In the genomic region with DNA sequence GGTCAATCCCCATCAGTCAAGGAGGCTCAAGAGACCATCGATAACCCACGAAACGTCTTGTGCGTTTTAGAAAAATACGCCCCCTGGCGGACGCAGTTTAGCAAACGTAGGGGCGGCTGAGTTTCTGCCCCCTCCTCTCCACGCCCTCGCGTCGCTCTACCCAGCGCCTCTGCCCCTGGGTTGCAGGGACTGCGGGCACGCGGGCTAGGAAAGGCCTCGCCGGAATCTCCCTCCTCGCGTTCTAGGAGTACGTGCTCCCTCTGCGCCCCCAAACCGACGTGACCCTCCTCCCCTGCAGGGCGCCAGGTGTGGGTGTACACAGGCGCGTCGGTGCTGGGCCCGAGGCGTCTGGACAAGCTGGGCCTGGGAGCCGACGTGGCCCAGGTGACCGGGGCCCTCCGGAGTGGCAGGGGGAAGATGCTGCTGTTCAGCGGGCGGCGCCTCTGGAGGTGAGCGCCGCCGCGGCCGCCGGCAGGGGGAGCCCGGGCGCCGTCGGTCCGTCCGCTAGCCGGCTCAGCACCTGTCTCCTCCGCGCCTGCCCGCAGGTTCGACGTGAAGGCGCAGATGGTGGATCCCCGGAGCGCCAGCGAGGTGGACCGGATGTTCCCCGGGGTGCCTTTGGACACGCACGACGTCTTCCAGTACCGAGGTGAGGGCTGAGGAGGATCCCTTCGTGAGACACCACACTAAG, we compare ENCODE assay signal across 2 cellular contexts.
TF ChIP-seq lines count a peak whose summit lies in the region.

No MANE protein-coding gene starts in this region.

TF ChIP-seq in WTC11, 78 proteins besides CTCF, POLR2A, EP300 and RAD21 (continues in another document):
- TF ChIP-seq CBFB (CRISPR knock-in tag; IDR thresholded peaks at IDR 0.05; ENCODE audit: low read depth) = no peak
- no peak for TF ChIP-seq ZNF671 (CRISPR knock-in tag; IDR thresholded peaks at IDR 0.05)
- TF ChIP-seq ZNF138 (CRISPR knock-in tag; conservative IDR thresholded peaks at IDR 0.05) = 0 out of 2 replicates have a peak, but pooled peaks have one; percentile 33
- TF ChIP-seq GRHL2 (CRISPR knock-in tag; IDR thresholded peaks at IDR 0.05; ENCODE audit: insufficient replicate concordance, severe bottlenecking) = no peak
- TF ChIP-seq SP1 (CRISPR knock-in tag; conservative IDR thresholded peaks at IDR 0.05) = peak; percentile 49; the same call in 1 of the 2 replicates
- TF ChIP-seq FOXJ3 (CRISPR knock-in tag; IDR thresholded peaks at IDR 0.05; ENCODE audit: borderline replicate concordance) = no peak
- TF ChIP-seq, protein P1, sequence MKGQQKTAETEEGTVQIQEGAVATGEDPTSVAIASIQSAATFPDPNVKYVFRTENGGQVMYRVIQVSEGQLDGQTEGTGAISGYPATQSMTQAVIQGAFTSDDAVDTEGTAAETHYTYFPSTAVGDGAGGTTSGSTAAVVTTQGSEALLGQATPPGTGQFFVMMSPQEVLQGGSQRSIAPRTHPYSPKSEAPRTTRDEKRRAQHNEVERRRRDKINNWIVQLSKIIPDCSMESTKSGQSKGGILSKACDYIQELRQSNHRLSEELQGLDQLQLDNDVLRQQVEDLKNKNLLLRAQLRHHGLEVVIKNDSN (CRISPR knock-in tag; IDR thresholded peaks at IDR 0.05) = no peak; the same call in 1 of the 2 replicates
- peak; percentile 69; the same call in 1 of the 2 replicates for TF ChIP-seq TP53 (CRISPR knock-in tag; IDR thresholded peaks at IDR 0.05)
- no peak for TF ChIP-seq GTF2I (CRISPR knock-in tag; conservative IDR thresholded peaks at IDR 0.05)
- TF ChIP-seq, protein P2, sequence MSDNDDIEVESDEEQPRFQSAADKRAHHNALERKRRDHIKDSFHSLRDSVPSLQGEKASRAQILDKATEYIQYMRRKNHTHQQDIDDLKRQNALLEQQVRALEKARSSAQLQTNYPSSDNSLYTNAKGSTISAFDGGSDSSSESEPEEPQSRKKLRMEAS (CRISPR knock-in tag; IDR thresholded peaks at IDR 0.05) = peak; percentile 94
- TF ChIP-seq, protein P3, sequence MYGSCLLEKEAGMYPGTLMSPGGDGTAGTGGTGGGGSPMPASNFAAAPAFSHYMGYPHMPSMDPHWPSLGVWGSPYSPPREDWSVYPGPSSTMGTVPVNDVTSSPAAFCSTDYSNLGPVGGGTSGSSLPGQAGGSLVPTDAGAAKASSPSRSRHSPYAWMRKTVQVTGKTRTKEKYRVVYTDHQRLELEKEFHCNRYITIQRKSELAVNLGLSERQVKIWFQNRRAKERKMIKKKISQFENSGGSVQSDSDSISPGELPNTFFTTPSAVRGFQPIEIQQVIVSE (CRISPR knock-in tag; IDR thresholded peaks at IDR 0.05; ENCODE audit: borderline replicate concordance) = no peak
- no peak for TF ChIP-seq NR2C2 (CRISPR knock-in tag; IDR thresholded peaks at IDR 0.05)
- no peak; the same call in 1 of the 2 replicates for TF ChIP-seq GABPB1 (CRISPR knock-in tag; IDR thresholded peaks at IDR 0.05)
- TF ChIP-seq, protein P4, sequence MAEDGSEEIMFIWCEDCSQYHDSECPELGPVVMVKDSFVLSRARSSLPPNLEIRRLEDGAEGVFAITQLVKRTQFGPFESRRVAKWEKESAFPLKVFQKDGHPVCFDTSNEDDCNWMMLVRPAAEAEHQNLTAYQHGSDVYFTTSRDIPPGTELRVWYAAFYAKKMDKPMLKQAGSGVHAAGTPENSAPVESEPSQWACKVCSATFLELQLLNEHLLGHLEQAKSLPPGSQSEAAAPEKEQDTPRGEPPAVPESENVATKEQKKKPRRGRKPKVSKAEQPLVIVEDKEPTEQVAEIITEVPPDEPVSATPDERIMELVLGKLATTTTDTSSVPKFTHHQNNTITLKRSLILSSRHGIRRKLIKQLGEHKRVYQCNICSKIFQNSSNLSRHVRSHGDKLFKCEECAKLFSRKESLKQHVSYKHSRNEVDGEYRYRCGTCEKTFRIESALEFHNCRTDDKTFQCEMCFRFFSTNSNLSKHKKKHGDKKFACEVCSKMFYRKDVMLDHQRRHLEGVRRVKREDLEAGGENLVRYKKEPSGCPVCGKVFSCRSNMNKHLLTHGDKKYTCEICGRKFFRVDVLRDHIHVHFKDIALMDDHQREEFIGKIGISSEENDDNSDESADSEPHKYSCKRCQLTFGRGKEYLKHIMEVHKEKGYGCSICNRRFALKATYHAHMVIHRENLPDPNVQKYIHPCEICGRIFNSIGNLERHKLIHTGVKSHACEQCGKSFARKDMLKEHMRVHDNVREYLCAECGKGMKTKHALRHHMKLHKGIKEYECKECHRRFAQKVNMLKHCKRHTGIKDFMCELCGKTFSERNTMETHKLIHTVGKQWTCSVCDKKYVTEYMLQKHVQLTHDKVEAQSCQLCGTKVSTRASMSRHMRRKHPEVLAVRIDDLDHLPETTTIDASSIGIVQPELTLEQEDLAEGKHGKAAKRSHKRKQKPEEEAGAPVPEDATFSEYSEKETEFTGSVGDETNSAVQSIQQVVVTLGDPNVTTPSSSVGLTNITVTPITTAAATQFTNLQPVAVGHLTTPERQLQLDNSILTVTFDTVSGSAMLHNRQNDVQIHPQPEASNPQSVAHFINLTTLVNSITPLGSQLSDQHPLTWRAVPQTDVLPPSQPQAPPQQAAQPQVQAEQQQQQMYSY (CRISPR knock-in tag; IDR thresholded peaks at IDR 0.05) = no peak
- TF ChIP-seq NFYB (CRISPR knock-in tag; conservative IDR thresholded peaks at IDR 0.05; ENCODE audit: low read depth) = no peak
- TF ChIP-seq JUN (CRISPR knock-in tag; IDR thresholded peaks at IDR 0.05) = no peak
- peak; percentile 79 for TF ChIP-seq FOXP1 (CRISPR knock-in tag; IDR thresholded peaks at IDR 0.05; ENCODE audit: borderline replicate concordance)
- TF ChIP-seq, protein P5, sequence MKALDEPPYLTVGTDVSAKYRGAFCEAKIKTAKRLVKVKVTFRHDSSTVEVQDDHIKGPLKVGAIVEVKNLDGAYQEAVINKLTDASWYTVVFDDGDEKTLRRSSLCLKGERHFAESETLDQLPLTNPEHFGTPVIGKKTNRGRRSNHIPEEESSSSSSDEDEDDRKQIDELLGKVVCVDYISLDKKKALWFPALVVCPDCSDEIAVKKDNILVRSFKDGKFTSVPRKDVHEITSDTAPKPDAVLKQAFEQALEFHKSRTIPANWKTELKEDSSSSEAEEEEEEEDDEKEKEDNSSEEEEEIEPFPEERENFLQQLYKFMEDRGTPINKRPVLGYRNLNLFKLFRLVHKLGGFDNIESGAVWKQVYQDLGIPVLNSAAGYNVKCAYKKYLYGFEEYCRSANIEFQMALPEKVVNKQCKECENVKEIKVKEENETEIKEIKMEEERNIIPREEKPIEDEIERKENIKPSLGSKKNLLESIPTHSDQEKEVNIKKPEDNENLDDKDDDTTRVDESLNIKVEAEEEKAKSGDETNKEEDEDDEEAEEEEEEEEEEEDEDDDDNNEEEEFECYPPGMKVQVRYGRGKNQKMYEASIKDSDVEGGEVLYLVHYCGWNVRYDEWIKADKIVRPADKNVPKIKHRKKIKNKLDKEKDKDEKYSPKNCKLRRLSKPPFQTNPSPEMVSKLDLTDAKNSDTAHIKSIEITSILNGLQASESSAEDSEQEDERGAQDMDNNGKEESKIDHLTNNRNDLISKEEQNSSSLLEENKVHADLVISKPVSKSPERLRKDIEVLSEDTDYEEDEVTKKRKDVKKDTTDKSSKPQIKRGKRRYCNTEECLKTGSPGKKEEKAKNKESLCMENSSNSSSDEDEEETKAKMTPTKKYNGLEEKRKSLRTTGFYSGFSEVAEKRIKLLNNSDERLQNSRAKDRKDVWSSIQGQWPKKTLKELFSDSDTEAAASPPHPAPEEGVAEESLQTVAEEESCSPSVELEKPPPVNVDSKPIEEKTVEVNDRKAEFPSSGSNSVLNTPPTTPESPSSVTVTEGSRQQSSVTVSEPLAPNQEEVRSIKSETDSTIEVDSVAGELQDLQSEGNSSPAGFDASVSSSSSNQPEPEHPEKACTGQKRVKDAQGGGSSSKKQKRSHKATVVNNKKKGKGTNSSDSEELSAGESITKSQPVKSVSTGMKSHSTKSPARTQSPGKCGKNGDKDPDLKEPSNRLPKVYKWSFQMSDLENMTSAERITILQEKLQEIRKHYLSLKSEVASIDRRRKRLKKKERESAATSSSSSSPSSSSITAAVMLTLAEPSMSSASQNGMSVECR (CRISPR knock-in tag; IDR thresholded peaks at IDR 0.05; ENCODE audit: borderline replicate concordance) = no peak; the same call in 1 of the 2 replicates

TF ChIP-seq in HepG2, 621 proteins besides CTCF, POLR2A, EP300 and RAD21 (continues in another document):
- no peak for TF ChIP-seq ELF4 (CRISPR knock-in tag; IDR thresholded peaks at IDR 0.05; ENCODE audit: borderline replicate concordance)
- TF ChIP-seq MED1 (CRISPR knock-in tag; IDR thresholded peaks at IDR 0.05) = peak; percentile 35; the same call in 1 of the 2 replicates
- no peak for TF ChIP-seq ZNF143 (CRISPR knock-in tag; IDR thresholded peaks at IDR 0.05)
- no peak for TF ChIP-seq CENPT (CRISPR knock-in tag; IDR thresholded peaks at IDR 0.05; ENCODE audit: low read depth)
- TF ChIP-seq TBX2 (CRISPR knock-in tag; IDR thresholded peaks at IDR 0.05; ENCODE audit: borderline replicate concordance) = peak; percentile 48
- TF ChIP-seq, protein P6, sequence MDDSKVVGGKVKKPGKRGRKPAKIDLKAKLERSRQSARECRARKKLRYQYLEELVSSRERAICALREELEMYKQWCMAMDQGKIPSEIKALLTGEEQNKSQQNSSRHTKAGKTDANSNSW (CRISPR knock-in tag; IDR thresholded peaks at IDR 0.05; ENCODE audit: borderline replicate concordance) = no peak; the same call in 1 of the 2 replicates
- no peak for TF ChIP-seq ZNF562 (CRISPR knock-in tag; IDR thresholded peaks at IDR 0.05; ENCODE audit: borderline replicate concordance)
- TF ChIP-seq LCORL (IDR thresholded peaks at IDR 0.05) = no peak
- TF ChIP-seq LCORL (CRISPR knock-in tag; IDR thresholded peaks at IDR 0.05) = 0 out of 2 replicates have a peak, but pooled peaks have one; percentile 55
- TF ChIP-seq EED (CRISPR knock-in tag; IDR thresholded peaks at IDR 0.05) = no peak; the same call in 1 of the 2 replicates
- no peak for TF ChIP-seq PTBP1 (IDR thresholded peaks at IDR 0.05; ENCODE audit: low read depth, low read length, poor library complexity, severe bottlenecking)
- TF ChIP-seq ZNF230 (CRISPR knock-in tag; IDR thresholded peaks at IDR 0.05) = no peak; the same call in 1 of the 2 replicates
- no peak for TF ChIP-seq ZKSCAN8 (CRISPR knock-in tag; IDR thresholded peaks at IDR 0.05; ENCODE audit: borderline replicate concordance)
- TF ChIP-seq, protein P7, sequence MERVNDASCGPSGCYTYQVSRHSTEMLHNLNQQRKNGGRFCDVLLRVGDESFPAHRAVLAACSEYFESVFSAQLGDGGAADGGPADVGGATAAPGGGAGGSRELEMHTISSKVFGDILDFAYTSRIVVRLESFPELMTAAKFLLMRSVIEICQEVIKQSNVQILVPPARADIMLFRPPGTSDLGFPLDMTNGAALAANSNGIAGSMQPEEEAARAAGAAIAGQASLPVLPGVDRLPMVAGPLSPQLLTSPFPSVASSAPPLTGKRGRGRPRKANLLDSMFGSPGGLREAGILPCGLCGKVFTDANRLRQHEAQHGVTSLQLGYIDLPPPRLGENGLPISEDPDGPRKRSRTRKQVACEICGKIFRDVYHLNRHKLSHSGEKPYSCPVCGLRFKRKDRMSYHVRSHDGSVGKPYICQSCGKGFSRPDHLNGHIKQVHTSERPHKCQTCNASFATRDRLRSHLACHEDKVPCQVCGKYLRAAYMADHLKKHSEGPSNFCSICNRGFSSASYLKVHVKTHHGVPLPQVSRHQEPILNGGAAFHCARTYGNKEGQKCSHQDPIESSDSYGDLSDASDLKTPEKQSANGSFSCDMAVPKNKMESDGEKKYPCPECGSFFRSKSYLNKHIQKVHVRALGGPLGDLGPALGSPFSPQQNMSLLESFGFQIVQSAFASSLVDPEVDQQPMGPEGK (CRISPR knock-in tag; IDR thresholded peaks at IDR 0.05) = peak; percentile 81
- no peak for TF ChIP-seq PLRG1 (conservative IDR thresholded peaks at IDR 0.05)
- no peak for TF ChIP-seq NFIB (CRISPR knock-in tag; IDR thresholded peaks at IDR 0.05; ENCODE audit: borderline replicate concordance)
- TF ChIP-seq ZNF205 (CRISPR knock-in tag; IDR thresholded peaks at IDR 0.05) = 0 out of 2 replicates have a peak, but pooled peaks have one; percentile 66
- peak; percentile 61 for TF ChIP-seq SALL1 (CRISPR knock-in tag; IDR thresholded peaks at IDR 0.05)
- peak; percentile 38 for TF ChIP-seq HNRNPK (IDR thresholded peaks at IDR 0.05; ENCODE audit: low read depth, low read length, poor library complexity, severe bottlenecking)
- TF ChIP-seq ZNF232 (CRISPR knock-in tag; IDR thresholded peaks at IDR 0.05; ENCODE audit: borderline replicate concordance) = peak; percentile 87; the same call in 1 of the 2 replicates
- no peak for TF ChIP-seq NCOA5 (CRISPR knock-in tag; IDR thresholded peaks at IDR 0.05)
- TF ChIP-seq ZNF674 (CRISPR knock-in tag; IDR thresholded peaks at IDR 0.05; ENCODE audit: low read depth) = no peak
- TF ChIP-seq, protein P8, sequence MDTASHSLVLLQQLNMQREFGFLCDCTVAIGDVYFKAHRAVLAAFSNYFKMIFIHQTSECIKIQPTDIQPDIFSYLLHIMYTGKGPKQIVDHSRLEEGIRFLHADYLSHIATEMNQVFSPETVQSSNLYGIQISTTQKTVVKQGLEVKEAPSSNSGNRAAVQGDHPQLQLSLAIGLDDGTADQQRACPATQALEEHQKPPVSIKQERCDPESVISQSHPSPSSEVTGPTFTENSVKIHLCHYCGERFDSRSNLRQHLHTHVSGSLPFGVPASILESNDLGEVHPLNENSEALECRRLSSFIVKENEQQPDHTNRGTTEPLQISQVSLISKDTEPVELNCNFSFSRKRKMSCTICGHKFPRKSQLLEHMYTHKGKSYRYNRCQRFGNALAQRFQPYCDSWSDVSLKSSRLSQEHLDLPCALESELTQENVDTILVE (CRISPR knock-in tag; IDR thresholded peaks at IDR 0.05) = no peak
- TF ChIP-seq MXD4 (CRISPR knock-in tag; IDR thresholded peaks at IDR 0.05) = no peak
- TF ChIP-seq ZFP36L1 (CRISPR knock-in tag; IDR thresholded peaks at IDR 0.05) = no peak
- TF ChIP-seq, protein P9, sequence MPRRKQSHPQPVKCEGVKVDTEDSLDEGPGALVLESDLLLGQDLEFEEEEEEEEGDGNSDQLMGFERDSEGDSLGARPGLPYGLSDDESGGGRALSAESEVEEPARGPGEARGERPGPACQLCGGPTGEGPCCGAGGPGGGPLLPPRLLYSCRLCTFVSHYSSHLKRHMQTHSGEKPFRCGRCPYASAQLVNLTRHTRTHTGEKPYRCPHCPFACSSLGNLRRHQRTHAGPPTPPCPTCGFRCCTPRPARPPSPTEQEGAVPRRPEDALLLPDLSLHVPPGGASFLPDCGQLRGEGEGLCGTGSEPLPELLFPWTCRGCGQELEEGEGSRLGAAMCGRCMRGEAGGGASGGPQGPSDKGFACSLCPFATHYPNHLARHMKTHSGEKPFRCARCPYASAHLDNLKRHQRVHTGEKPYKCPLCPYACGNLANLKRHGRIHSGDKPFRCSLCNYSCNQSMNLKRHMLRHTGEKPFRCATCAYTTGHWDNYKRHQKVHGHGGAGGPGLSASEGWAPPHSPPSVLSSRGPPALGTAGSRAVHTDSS (CRISPR knock-in tag; conservative IDR thresholded peaks at IDR 0.05) = peak; percentile 41; the same call in 1 of the 2 replicates
- peak; percentile 59; the same call in 1 of the 2 replicates for TF ChIP-seq RFXANK (CRISPR knock-in tag; IDR thresholded peaks at IDR 0.05)
- TF ChIP-seq ZNF331 (CRISPR knock-in tag; IDR thresholded peaks at IDR 0.05) = peak; percentile 46
- no peak for TF ChIP-seq SNAI1 (CRISPR knock-in tag; IDR thresholded peaks at IDR 0.05; ENCODE audit: borderline replicate concordance)
- no peak for TF ChIP-seq DMAP1 (CRISPR knock-in tag; IDR thresholded peaks at IDR 0.05)
- peak; percentile 79; the same call in 1 of the 2 replicates for TF ChIP-seq ZBTB42 (CRISPR knock-in tag; IDR thresholded peaks at IDR 0.05)
- TF ChIP-seq ZNF274 (CRISPR knock-in tag; IDR thresholded peaks at IDR 0.05) = peak; percentile 96
- TF ChIP-seq ZNF766 (CRISPR knock-in tag; IDR thresholded peaks at IDR 0.05; ENCODE audit: borderline replicate concordance) = peak; percentile 75; the same call in 1 of the 2 replicates
- TF ChIP-seq HDAC1 (CRISPR knock-in tag; IDR thresholded peaks at IDR 0.05) = peak; percentile 43
- peak; percentile 66 for TF ChIP-seq ZNF121 (CRISPR knock-in tag; IDR thresholded peaks at IDR 0.05)
- TF ChIP-seq ZNF605 (CRISPR knock-in tag; IDR thresholded peaks at IDR 0.05) = peak; percentile 28; the same call in 1 of the 2 replicates
- 0 out of 2 replicates have a peak, but pooled peaks have one; percentile 26 for TF ChIP-seq RBFOX2 (IDR thresholded peaks at IDR 0.05; ENCODE audit: low read depth, low read length)
